Comparison of ENCODE assay signal across 1 cellular context in genomic region chr2:113126845-113127645, GRCh38.
TF ChIP-seq lines count a peak whose summit lies in the region.

Gene IL1RN (plus strand): TSS chr2:113127598. CDS start chr2:113127625, 27 bp downstream.

TF ChIP-seq in HepG2, 621 proteins besides CTCF, POLR2A, EP300 and RAD21 (continued from another document and continues in another):
- TF ChIP-seq HNF1A (IDR thresholded peaks at IDR 0.05; ENCODE audit: low read depth) (peak; percentile 48; the same call in 1 of the 2 replicates), HNF1A (CRISPR knock-in tag; IDR thresholded peaks at IDR 0.05; ENCODE audit: borderline replicate concordance) (peak; percentile 85; the same call in 1 of the 2 replicates), TFAP4 (IDR thresholded peaks at IDR 0.05; ENCODE audit: borderline replicate concordance, low read depth) (peak; percentile 99), THAP7 (CRISPR knock-in tag; IDR thresholded peaks at IDR 0.05) (0 out of 2 replicates have a peak, but pooled peaks have one; percentile 64), ZNF562 (CRISPR knock-in tag; IDR thresholded peaks at IDR 0.05; ENCODE audit: borderline replicate concordance) (no peak), ZNF280D (CRISPR knock-in tag; IDR thresholded peaks at IDR 0.05) (peak; percentile 88; the same call in 1 of the 2 replicates), HNF1B (CRISPR knock-in tag; IDR thresholded peaks at IDR 0.05) (peak; percentile 79), ZBED4 (CRISPR knock-in tag; IDR thresholded peaks at IDR 0.05; ENCODE audit: borderline replicate concordance) (peak; percentile 67; the same call in 1 of the 2 replicates), DPF2 (CRISPR knock-in tag; IDR thresholded peaks at IDR 0.05; ENCODE audit: borderline replicate concordance, low read depth) (peak; percentile 98), ZNF652 (CRISPR knock-in tag; IDR thresholded peaks at IDR 0.05; ENCODE audit: borderline replicate concordance, low read depth) (peak; percentile 50), ZSCAN20 (CRISPR knock-in tag; IDR thresholded peaks at IDR 0.05; ENCODE audit: borderline replicate concordance) (peak; percentile 85; the same call in 1 of the 2 replicates), LBX2 (CRISPR knock-in tag; IDR thresholded peaks at IDR 0.05; ENCODE audit: borderline replicate concordance) (no peak), RNF219 (CRISPR knock-in tag; IDR thresholded peaks at IDR 0.05) (peak; percentile 84; the same call in 1 of the 2 replicates), STAT6 (CRISPR knock-in tag; IDR thresholded peaks at IDR 0.05; ENCODE audit: borderline replicate concordance) (no peak; the same call in none of the 2 replicates), ZNF34 (CRISPR knock-in tag; IDR thresholded peaks at IDR 0.05; ENCODE audit: borderline replicate concordance) (no peak), ZFP37 (CRISPR knock-in tag; IDR thresholded peaks at IDR 0.05; ENCODE audit: borderline replicate concordance) (no peak), GPN1 (CRISPR knock-in tag; IDR thresholded peaks at IDR 0.05; ENCODE audit: borderline replicate concordance) (no peak), ZNF234 (CRISPR knock-in tag; conservative IDR thresholded peaks at IDR 0.05) (no peak), ZNF547 (CRISPR knock-in tag; IDR thresholded peaks at IDR 0.05) (no peak), PAF1 (CRISPR knock-in tag; IDR thresholded peaks at IDR 0.05) (no peak), ZNF740 (CRISPR knock-in tag; IDR thresholded peaks at IDR 0.05) (no peak; the same call in 1 of the 2 replicates), FOXO4 (CRISPR knock-in tag; conservative IDR thresholded peaks at IDR 0.05) (0 out of 2 replicates have a peak, but pooled peaks have one; percentile 91), ZFP1 (CRISPR knock-in tag; IDR thresholded peaks at IDR 0.05) (peak; percentile 51; the same call in 1 of the 2 replicates), NR0B2 (CRISPR knock-in tag; IDR thresholded peaks at IDR 0.05) (no peak)
